Comparison of ENCODE assay signal across 1 cellular context in genomic region chr9:74132986-74133385, GRCh38.
TF ChIP-seq lines count a peak whose summit lies in the region.

No MANE protein-coding gene starts in this region.

TF ChIP-seq in H1, 55 proteins besides CTCF, POLR2A, EP300 and RAD21 (continued from another document):
- TF ChIP-seq HDAC6 (IDR thresholded peaks at IDR 0.05; ENCODE audit: low read depth, low read length) (no peak), FOSL1 (IDR thresholded peaks at IDR 0.05; ENCODE audit: insufficient read depth, low read depth, low read length) (no peak)
TF ChIP-seq in H1: peak in this region for 0.
